In genomic region chr14:77140937-77141591, GRCh38 we compare ENCODE assay signal across 9 cellular contexts. TPM values are rescaled to one million over a fixed set of nuclear protein-coding genes. Genes with fewer than 3 reads are reported as not detected.
A peak's percentile ranks its signal among the peaks of the same experiment; 100 is the strongest.
DNase-seq lines count a peak whose midpoint lies in the region; ATAC-seq and TF ChIP-seq lines count a peak whose summit lies in the region.
"Had no signal": no experiment of that assay in that cellular context is flagged by ENCODE, and none has a peak within 500 bp of the region (broad histone marks: within the 10 kb centered on the region; RNA-seq: fewer than 3 reads in every experiment).

No MANE protein-coding gene starts in this region.

- H3K27ac Mint-ChIP-seq in effector memory CD8-positive, alpha-beta T cell: no peak overlapping the region
- H3K27ac Mint-ChIP-seq: T-cell had no signal

- H3K4me3 Mint-ChIP-seq in effector memory CD8-positive, alpha-beta T cell: peak overlapping the region in 1 of 2 donors; percentile 61

- H3K27me3 Mint-ChIP-seq in effector memory CD8-positive, alpha-beta T cell: peaks cover 83 to 94% of the 10 kb centered on the region in 2 donors

- H3K4me1 Mint-ChIP-seq in effector memory CD8-positive, alpha-beta T cell (ENCODE audit: low read depth in 2 of 2): peaks cover 5 to 13% of the 10 kb centered on the region in 2 donors

- TF ChIP-seq CTCF in GM12874 (IDR thresholded peaks at IDR 0.05; ENCODE audit: insufficient read depth, low read depth, low read length): peak; percentile 47; the same call in 1 of the 2 replicates

- no peaks in the 10 kb centered on the region for H3K36me3 Mint-ChIP-seq in effector memory CD8-positive, alpha-beta T cell (ENCODE audit: insufficient read depth)
- H3K36me3 Mint-ChIP-seq: T-cell had no signal

- no peaks in the 10 kb centered on the region for H3K9me3 Mint-ChIP-seq in effector memory CD8-positive, alpha-beta T cell
- H3K9me3 Mint-ChIP-seq: T-cell had no signal

- peak; percentile 29 for ATAC-seq in effector memory CD8-positive, alpha-beta T cell (replicated peaks)
- ATAC-seq in GM18867 (IDR thresholded peaks at IDR 0.05; ENCODE audit: unreplicated experiment) (no peak), HG03442 (IDR thresholded peaks at IDR 0.05; ENCODE audit: unreplicated experiment) (no peak)

- DNase-seq in NCI-H345 treated with DMSO at 0.1 percent for 48 hours (lab: John Stamatoyannopoulos, UW; ENCODE audit: unreplicated experiment) (peak; percentile 23), myocyte (ENCODE audit: low read depth) (peak; percentile 46), activated gamma-delta T cell treated with Interleukin-2 at 50 U/mL for 16 hours (no peak), dedifferentiated amniotic fluid mesenchymal stem cell (ENCODE audit: extremely low spot score) (no peak)
- no peak for DNase-seq in effector memory CD8-positive, alpha-beta T cell
- DNase-seq: T-cell had no signal

RNA-seq across cellular contexts. Expression of gene ZDHHC22, which starts 0.5 kb away (rescaled TPM):
- 0.40 and 1.0 TPM in 2 replicates for total RNA-seq in myocyte
- 0.08 TPM for polyA plus RNA-seq in myocyte (2012)

RNA-seq across cellular contexts. Expression of gene TMEM63C, which starts 40.5 kb away (rescaled TPM):
- total RNA-seq in myocyte: 0.08 and 0.16 TPM in 2 replicates
- polyA plus RNA-seq in myocyte (2012): 0.04 TPM

RNA-seq across cellular contexts. Expression of gene CIPC, which starts 43.0 kb away (rescaled TPM):
- 30.7 and 42.9 TPM in 2 replicates for total RNA-seq in myocyte
- 12.4 TPM for polyA plus RNA-seq in myocyte (2012)

Comparison
In these comparisons a context has a peak if more than half of its experiments do, and no peak if none do; other contexts are left out.
1. DNase-seq: peak in NCI-H345 treated with DMSO at 0.1 percent for 48 hours (single experiment) and myocyte (single experiment); none in effector memory CD8-positive, alpha-beta T cell (0 of 3), activated gamma-delta T cell treated with Interleukin-2 at 50 U/mL for 16 hours (single experiment) and dedifferentiated amniotic fluid mesenchymal stem cell (single experiment).